ENCODE assay signal across 2 cellular contexts in the genomic region with DNA sequence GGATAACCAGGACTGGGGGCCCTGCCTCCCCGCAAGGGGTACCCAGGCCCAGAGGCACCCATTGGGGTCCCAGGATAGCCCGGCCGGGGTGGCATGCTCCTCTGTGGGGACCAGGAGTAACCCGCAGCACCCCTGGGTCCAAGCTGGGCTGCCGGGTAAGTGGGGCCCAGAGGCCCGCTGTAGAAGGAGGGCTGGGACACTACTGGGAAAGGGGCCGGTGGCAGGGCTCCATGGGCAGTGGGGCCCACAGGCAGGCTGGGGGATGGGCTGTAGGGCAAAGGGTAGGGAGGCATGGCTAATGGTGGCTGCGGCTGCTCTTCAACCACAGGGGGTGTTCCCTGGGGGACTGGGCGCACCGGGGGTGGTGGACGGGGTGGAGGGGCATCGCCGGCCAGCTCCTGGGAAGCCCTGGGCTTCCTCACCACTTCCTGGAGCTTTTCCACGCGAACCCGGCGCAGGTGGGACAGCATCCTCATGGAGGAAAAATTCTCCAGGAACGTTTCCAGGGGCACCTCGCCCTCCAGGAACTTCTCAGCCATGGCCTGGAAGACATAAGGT.
TF ChIP-seq lines count a peak whose summit lies in the region.

No MANE protein-coding gene starts in this region.

TF ChIP-seq in HEK293, 187 proteins besides CTCF, POLR2A, EP300 and RAD21:
- TF ChIP-seq ZNF621 (tag by site-specific recombination; IDR thresholded peaks at IDR 0.05) (no peak), ZFP69B (tag by site-specific recombination; IDR thresholded peaks at IDR 0.05) (peak; percentile 86), ZNF350 (tag by site-specific recombination; IDR thresholded peaks at IDR 0.05) (no peak)
- TF ChIP-seq, protein P1, sequence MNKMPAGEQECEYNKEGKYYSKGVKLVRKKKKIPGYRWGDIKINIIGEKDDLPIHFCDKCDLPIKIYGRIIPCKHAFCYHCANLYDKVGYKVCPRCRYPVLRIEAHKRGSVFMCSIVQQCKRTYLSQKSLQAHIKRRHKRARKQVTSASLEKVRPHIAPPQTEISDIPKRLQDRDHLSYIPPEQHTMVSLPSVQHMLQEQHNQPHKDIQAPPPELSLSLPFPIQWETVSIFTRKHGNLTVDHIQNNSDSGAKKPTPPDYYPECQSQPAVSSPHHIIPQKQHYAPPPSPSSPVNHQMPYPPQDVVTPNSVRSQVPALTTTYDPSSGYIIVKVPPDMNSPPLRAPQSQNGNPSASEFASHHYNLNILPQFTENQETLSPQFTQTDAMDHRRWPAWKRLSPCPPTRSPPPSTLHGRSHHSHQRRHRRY (tag by site-specific recombination; IDR thresholded peaks at IDR 0.05) = no peak
- TF ChIP-seq, protein P2, sequence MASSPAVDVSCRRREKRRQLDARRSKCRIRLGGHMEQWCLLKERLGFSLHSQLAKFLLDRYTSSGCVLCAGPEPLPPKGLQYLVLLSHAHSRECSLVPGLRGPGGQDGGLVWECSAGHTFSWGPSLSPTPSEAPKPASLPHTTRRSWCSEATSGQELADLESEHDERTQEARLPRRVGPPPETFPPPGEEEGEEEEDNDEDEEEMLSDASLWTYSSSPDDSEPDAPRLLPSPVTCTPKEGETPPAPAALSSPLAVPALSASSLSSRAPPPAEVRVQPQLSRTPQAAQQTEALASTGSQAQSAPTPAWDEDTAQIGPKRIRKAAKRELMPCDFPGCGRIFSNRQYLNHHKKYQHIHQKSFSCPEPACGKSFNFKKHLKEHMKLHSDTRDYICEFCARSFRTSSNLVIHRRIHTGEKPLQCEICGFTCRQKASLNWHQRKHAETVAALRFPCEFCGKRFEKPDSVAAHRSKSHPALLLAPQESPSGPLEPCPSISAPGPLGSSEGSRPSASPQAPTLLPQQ (tag by site-specific recombination; IDR thresholded peaks at IDR 0.05) = peak; percentile 81

TF ChIP-seq in K562, 482 proteins besides CTCF, POLR2A, EP300 and RAD21:
- peak; percentile 52 for TF ChIP-seq PCBP1 (IDR thresholded peaks at IDR 0.05; ENCODE audit: low read depth, low read length, poor library complexity, severe bottlenecking)
- TF ChIP-seq MXI1 (IDR thresholded peaks at IDR 0.05; ENCODE audit: low read depth, low read length) = no peak
- peak; percentile 30; the same call in 1 of the 2 replicates for TF ChIP-seq POLR2G (IDR thresholded peaks at IDR 0.05; ENCODE audit: low read depth, low read length)
